ENCODE assay signal across 8 cellular contexts in genomic region chr16:83956336-83957289, GRCh38. TPM values are rescaled to one million over a fixed set of nuclear protein-coding genes. Genes with fewer than 3 reads are reported as not detected.
A peak's percentile ranks its signal among the peaks of the same experiment; 100 is the strongest.
DNase-seq lines count a peak whose midpoint lies in the region; ATAC-seq and TF ChIP-seq lines count a peak whose summit lies in the region.

No MANE protein-coding gene starts in this region.

- CTCF ChIA-PET in BJ (lab: Yijun Ruan, JAX) = interaction anchor here (0.5 to 7.4 kb wide), 21 partner anchors 8 to 531 kb away, joined by 3 to 161 read pairs (median 3); partner anchors contain the start of genes SLC38A8 and TAF1C

- H3K27ac ChIP-seq in caudate nucleus (ENCODE audit: low read depth, low read length) = no peak overlapping the region

- peaks cover 13% of the 10 kb centered on the region for H3K36me3 ChIP-seq in BJ (ENCODE audit: control insufficient read depth, insufficient read depth, low read length)

- H3K27me3 ChIP-seq in BJ (ENCODE audit: control insufficient read depth, insufficient read depth, low read length) = no peaks in the 10 kb centered on the region

- POLR2A ChIA-PET in BJ (lab: Charles Lee) = no interaction called here

- no peak overlapping the region for H3K4me3 ChIP-seq in BJ (ENCODE audit: low read depth, low read length)

- peak; percentile 92 for TF ChIP-seq CTCF in BJ (IDR thresholded peaks at IDR 0.05; ENCODE audit: insufficient read depth, low read depth, low read length)

- peak; percentile 37 for ATAC-seq in GM21619 (IDR thresholded peaks at IDR 0.05; ENCODE audit: unreplicated experiment)
- no peak for ATAC-seq in HG03571 (IDR thresholded peaks at IDR 0.05; ENCODE audit: unreplicated experiment)

- no peak for DNase-seq in BJ (ENCODE audit: low read depth)
- peak; percentile 84 for DNase-seq in NCI-H2227 (lab: John Stamatoyannopoulos, UW; ENCODE audit: unreplicated experiment)
- DNase-seq in activated CD4-positive, CD25-positive, alpha-beta regulatory T cell treated with anti-CD3 and anti-CD28 coated beads, Interleukin-2, amount 50 U/mL, for 72 hours = peak; percentile 79
- peak in 54 of 61 donors; percentile 16 to 81 (median 46) for DNase-seq in caudate nucleus (lab: John Stamatoyannopoulos, UW)
- DNase-seq in kidney tubule cell (ENCODE audit: low spot score) = peak; percentile 76
- peak; percentile 77 to 85 for DNase-seq in stimulated activated CD4-positive, alpha-beta T cell treated with anti-CD3 and anti-CD28 coated beads, Interleukin-2, amount 100 ng/mL, for 24 hours

RNA-seq across cellular contexts. Expression of gene OSGIN1, which starts 3.6 kb away (rescaled TPM):
- 2.0 and 5.1 TPM in 2 replicates for polyA plus RNA-seq in BJ (2011; rRNA removed)
- 1.4 and 2.6 TPM in 2 replicates for polyA minus RNA-seq in BJ (2011; rRNA and poly(A)+ RNA removed)

RNA-seq across cellular contexts. Expression of gene NECAB2, which starts 11.4 kb away (rescaled TPM):
- 0.06 and 0.15 TPM in 2 replicates for polyA plus RNA-seq in BJ (2011; rRNA removed)
- polyA minus RNA-seq in BJ (2011; rRNA and poly(A)+ RNA removed) = 0.33 TPM in 1 of 2 replicates, not detected in the other

RNA-seq across cellular contexts. Expression of gene MLYCD, which starts 57.7 kb away (rescaled TPM):
- polyA plus RNA-seq in BJ (2011; rRNA removed) = 2.1 and 2.6 TPM in 2 replicates
- polyA minus RNA-seq in BJ (2011; rRNA and poly(A)+ RNA removed) = 4.9 and 7.5 TPM in 2 replicates
